Comparison of ENCODE assay signal across 1 cellular context in genomic region chr17:6574689-6575595, GRCh38.
TF ChIP-seq lines count a peak whose summit lies in the region.

No MANE protein-coding gene starts in this region.

TF ChIP-seq in K562, 482 proteins besides CTCF, POLR2A, EP300 and RAD21 (continued from another document):
- TF ChIP-seq CHD7 (IDR thresholded peaks at IDR 0.05; ENCODE audit: low read depth, low read length) (no peak), NFIC (IDR thresholded peaks at IDR 0.05) (peak; percentile 63), VEZF1 (CRISPR knock-in tag; IDR thresholded peaks at IDR 0.05) (peak; percentile 46; the same call in 1 of the 2 replicates), ATF3 (IDR thresholded peaks at IDR 0.05) (peak; percentile 52; the same call in 1 of the 2 replicates), ATF3 (CRISPR knock-in tag; conservative IDR thresholded peaks at IDR 0.05) (no peak), STAG1 (CRISPR knock-in tag; IDR thresholded peaks at IDR 0.05; ENCODE audit: borderline replicate concordance) (no peak), NCOA6 (IDR thresholded peaks at IDR 0.05) (no peak), RFX7 (CRISPR knock-in tag; IDR thresholded peaks at IDR 0.05) (no peak), SLC30A9 (CRISPR knock-in tag; IDR thresholded peaks at IDR 0.05) (no peak), RERE (CRISPR knock-in tag; IDR thresholded peaks at IDR 0.05; ENCODE audit: borderline replicate concordance) (no peak), HNRNPL (IDR thresholded peaks at IDR 0.05; ENCODE audit: low read depth, low read length) (no peak), RFX5 (IDR thresholded peaks at IDR 0.05; ENCODE audit: low read depth, low read length) (no peak), ZNF586 (CRISPR knock-in tag; conservative IDR thresholded peaks at IDR 0.05) (no peak), NFXL1 (CRISPR knock-in tag; IDR thresholded peaks at IDR 0.05) (no peak), CHD1 (IDR thresholded peaks at IDR 0.05; ENCODE audit: low read length) (no peak), NFIX (CRISPR knock-in tag; IDR thresholded peaks at IDR 0.05; ENCODE audit: low read depth) (no peak), ZNF197 (CRISPR knock-in tag; IDR thresholded peaks at IDR 0.05; ENCODE audit: low read depth) (no peak), TAL1 (IDR thresholded peaks at IDR 0.05) (no peak), TCF3 (CRISPR knock-in tag; IDR thresholded peaks at IDR 0.05) (no peak), MAFK (IDR thresholded peaks at IDR 0.05; ENCODE audit: low read length) (no peak), HIVEP1 (CRISPR knock-in tag; IDR thresholded peaks at IDR 0.05) (no peak)
